In genomic region chr5:43729846-43730478, GRCh38 we compare ENCODE assay signal across 8 cellular contexts.
DNase-seq lines count a peak whose midpoint lies in the region; ATAC-seq and TF ChIP-seq lines count a peak whose summit lies in the region.

No MANE protein-coding gene starts in this region.

- POLR2A ChIA-PET in AG04449 (lab: Yijun Ruan, JAX) = no interaction called here

- CTCF ChIA-PET in AG04449 (lab: Yijun Ruan, JAX) = interaction anchor here (0.6 to 5.8 kb wide), 12 partner anchors 9 to 1050 kb away, joined by 3 to 75 read pairs (median 4); no protein-coding TSS in a partner anchor

- peak; percentile 54 for ATAC-seq in GM21367 (IDR thresholded peaks at IDR 0.05; ENCODE audit: unreplicated experiment)
- no peak for ATAC-seq in HG03565 (IDR thresholded peaks at IDR 0.05; ENCODE audit: unreplicated experiment)

- TF ChIP-seq CTCF in AG04449 (IDR thresholded peaks at IDR 0.05; ENCODE audit: insufficient read depth, low read length, missing control alignments) (peak; percentile 22), epithelial cell of esophagus (IDR thresholded peaks at IDR 0.05; ENCODE audit: insufficient read depth, low read depth, low read length, missing control alignments) (peak; percentile 37), retinal pigment epithelial cell (conservative IDR thresholded peaks at IDR 0.05; ENCODE audit: low read depth, low read length) (peak; percentile 39)

- H3K4me3 ChIP-seq in AG04449 (ENCODE audit: low read depth, low read length) = no peak overlapping the region
- H3K4me3 ChIP-seq in epithelial cell of esophagus (ENCODE audit: low read length) = no peak overlapping the region
- no peak overlapping the region for H3K4me3 ChIP-seq in retinal pigment epithelial cell (ENCODE audit: low read length)

- no peak for DNase-seq in AG04449 (ENCODE audit: low read depth, low spot score)
- DNase-seq in NOMO-1 treated with dmso at 0.1 percent for 144 hours (lab: John Stamatoyannopoulos, UW; ENCODE audit: unreplicated experiment) = peak; percentile 17
- DNase-seq in epithelial cell of esophagus (ENCODE audit: low read depth) = peak; percentile 39
- no peak for DNase-seq in retinal pigment epithelial cell (ENCODE audit: low read depth)
- no peak for DNase-seq in cerebellar nuclear complex (lab: John Stamatoyannopoulos, UW)
- DNase-seq in central memory CD4-positive, alpha-beta T cell = no peak

Comparison
In these comparisons a context has a peak if more than half of its experiments do, and no peak if none do; other contexts are left out.
1. DNase-seq: peak in NOMO-1 treated with dmso at 0.1 percent for 144 hours (single experiment) and epithelial cell of esophagus (single experiment); none in AG04449 (single experiment), retinal pigment epithelial cell (single experiment), cerebellar nuclear complex (0 of 2) and central memory CD4-positive, alpha-beta T cell (single experiment).
2. Peak in every context shown above with its lines, with median percentiles within 50 percentile points of each other: CTCF ChIP-seq.